In the genomic region with DNA sequence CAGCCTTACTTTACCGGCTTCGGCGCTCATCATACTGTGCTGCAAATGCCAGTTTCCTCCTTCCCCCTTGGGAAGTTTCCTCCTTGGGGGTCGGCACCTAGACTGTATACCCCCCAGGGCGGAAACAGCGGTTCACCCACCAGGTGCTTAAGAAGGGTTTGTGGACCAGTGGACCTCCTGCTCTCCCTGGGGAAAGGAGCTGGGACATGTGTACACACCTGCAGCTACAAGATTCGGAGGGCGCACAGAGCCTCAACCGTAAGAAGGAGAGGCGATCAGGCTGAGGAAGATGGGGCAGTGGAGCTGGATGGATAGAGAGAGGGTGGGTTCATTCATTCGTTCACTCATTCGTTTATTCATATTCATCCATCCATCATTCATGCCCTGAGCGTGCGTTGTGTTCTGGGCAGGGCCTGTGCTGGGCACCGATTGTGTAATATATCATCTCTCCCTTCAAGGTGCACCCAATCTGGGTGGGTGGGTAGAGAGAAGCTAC, we compare ENCODE assay signal across 1 cellular context.
TF ChIP-seq lines count a peak whose summit lies in the region.

No MANE protein-coding gene starts in this region.

TF ChIP-seq in liver, 16 proteins besides CTCF, POLR2A, EP300 and RAD21 (continued from another document):
- no peak for TF ChIP-seq YY1 (IDR thresholded peaks at IDR 0.05)
TF ChIP-seq in liver: peak in this region for 0.
